In genomic region chr11:839280-839623, GRCh38 we compare ENCODE assay signal across 1 cellular context.
TF ChIP-seq lines count a peak whose summit lies in the region.

No MANE protein-coding gene starts in this region.

TF ChIP-seq in HepG2, 621 proteins besides CTCF, POLR2A, EP300 and RAD21:
- peak; percentile 21; the same call in 1 of the 2 replicates for TF ChIP-seq POLR2G (IDR thresholded peaks at IDR 0.05; ENCODE audit: low read depth, low read length)
- TF ChIP-seq ZC3H13 (CRISPR knock-in tag; IDR thresholded peaks at IDR 0.05): 0 out of 2 replicates have a peak, but pooled peaks have one; percentile 0
- TF ChIP-seq ZNF770 (CRISPR knock-in tag; IDR thresholded peaks at IDR 0.05): no peak
- TF ChIP-seq AGO2 (optimal IDR thresholded peaks at IDR 0.05; ENCODE audit: low read depth, low read length): peak; percentile 54
- no peak for TF ChIP-seq FIP1L1 (IDR thresholded peaks at IDR 0.05; ENCODE audit: borderline replicate concordance, insufficient read depth, low read depth, low read length)
- TF ChIP-seq CHCHD3 (CRISPR knock-in tag; IDR thresholded peaks at IDR 0.05): 0 out of 2 replicates have a peak, but pooled peaks have one; percentile 20
